Comparison of ENCODE assay signal across 7 cellular contexts in the genomic region with DNA sequence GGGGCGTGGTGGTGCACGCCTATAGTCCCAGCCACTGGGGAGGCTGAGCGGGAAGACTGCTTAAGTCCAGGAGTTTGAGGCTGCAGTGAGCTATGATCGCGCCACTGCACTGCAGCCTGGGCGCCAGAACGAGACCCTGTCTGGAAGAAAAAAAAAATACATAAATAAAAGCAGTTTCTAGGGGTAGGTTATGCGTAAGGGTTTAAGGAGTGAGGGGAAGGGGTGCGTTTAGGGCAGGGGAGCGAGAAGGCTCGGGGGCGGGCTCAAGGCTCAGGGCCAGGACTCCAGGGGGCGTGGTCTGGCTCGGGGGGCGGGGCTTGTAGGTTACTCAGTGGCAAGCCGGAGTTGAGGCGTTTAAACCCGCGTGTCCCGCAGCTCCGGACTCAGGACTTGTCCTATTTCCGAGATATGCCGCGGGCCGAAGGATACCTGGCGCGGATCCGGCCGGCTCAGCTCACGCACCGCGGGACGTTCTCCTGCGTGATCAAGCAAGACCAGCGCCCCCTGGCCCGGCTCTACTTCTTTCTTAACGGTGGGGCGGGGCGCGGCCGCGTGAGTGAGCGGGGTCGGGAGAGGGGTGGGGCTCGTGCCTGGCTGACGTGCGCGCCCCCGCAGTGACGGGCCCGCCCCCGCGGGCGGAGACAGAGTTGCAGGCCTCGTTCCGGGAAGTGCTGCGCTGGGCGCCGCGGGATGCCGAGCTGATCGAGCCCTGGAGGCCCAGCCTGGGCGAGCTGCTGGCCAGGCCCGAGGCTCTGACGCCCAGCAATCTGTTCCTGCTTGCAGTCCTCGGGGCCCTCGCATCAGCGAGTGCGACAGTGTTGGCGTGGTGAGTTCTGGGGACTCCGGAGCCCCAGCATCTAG. TPM values are rescaled to one million over a fixed set of nuclear protein-coding genes. Genes with fewer than 3 reads are reported as not detected.
DNase-seq lines count a peak whose midpoint lies in the region; ATAC-seq, FAIRE-seq and TF ChIP-seq lines count a peak whose summit lies in the region.

No MANE protein-coding gene starts in this region.

- intact Hi-C loops in HepG2 (cut with micrococcal nuclease; ENCODE audit: unreplicated experiment), result no loop called here

- no TSS peak for BruUV-seq in HepG2 (replicated peaks; lab: Mats Ljungman, UMichigan)

- H3K4me3 ChIP-seq in HepG2 (replicated peaks in 1 of 3; ENCODE audit: insufficient read depth in 1 of 3, low read depth in 2 of 3, low read length in 3 of 3), result peak overlapping the region; percentile 66 to 79 (median 68)

- H3K9ac ChIP-seq in HepG2 (ENCODE audit: insufficient read depth, low read depth, low read length), result peak overlapping the region; percentile 77

- TF ChIP-seq CTCF in HepG2 (CRISPR knock-in tag; IDR thresholded peaks at IDR 0.05), result peak; percentile 66

- peaks cover 6% of the 10 kb centered on the region for H3K27me3 Mint-ChIP-seq in activated CD4-positive, alpha-beta T cell treated with anti-CD3 and anti-CD28 coated beads, Interleukin-2, amount 10 ng/mL, durations not matched to agents 7 days and 5 days

- no peaks in the 10 kb centered on the region for H3K9me3 ChIP-seq in HepG2 (ENCODE audit: low read length)

- peak; percentile 76 to 89 for TF ChIP-seq POLR2A in HepG2 (IDR thresholded peaks at IDR 0.05; ENCODE audit: insufficient read depth in 1 of 2, low read depth in 2 of 2, low read length in 2 of 2)

- no peak for TF ChIP-seq RAD21 in HepG2 (CRISPR knock-in tag; IDR thresholded peaks at IDR 0.05)

- no peaks in the 10 kb centered on the region for H3K79me2 ChIP-seq in HepG2 (ENCODE audit: insufficient read depth, low read length)

- H3K4me3 Mint-ChIP-seq in activated CD4-positive, alpha-beta T cell treated with anti-CD3 and anti-CD28 coated beads, Interleukin-2, amount 10 ng/mL, durations not matched to agents 7 days and 5 days, result peak overlapping the region; percentile 89

- POLR2A ChIA-PET in activated CD4-positive, alpha-beta T cell treated with anti-CD3 and anti-CD28 coated beads, Interleukin-2, amount 10 ng/mL, durations not matched to agents 7 days and 5 days (lab: Charles Lee), result no interaction called here
- POLR2A ChIA-PET in HepG2 (lab: Yijun Ruan, JAX), result interaction anchor here (0.7 to 1.8 kb wide), 4 partner anchors 13 to 341 kb away, joined by 3 to 9 read pairs (median 6); no protein-coding TSS in a partner anchor

- peak overlapping the region; percentile 93 for H3K27ac Mint-ChIP-seq in activated CD4-positive, alpha-beta T cell treated with anti-CD3 and anti-CD28 coated beads, Interleukin-2, amount 10 ng/mL, durations not matched to agents 7 days and 5 days

- peak overlapping the region; percentile 71 for H3K27ac ChIP-seq in HepG2 (ENCODE audit: extremely low read length, insufficient read depth, low read length)

- H3K4me1 Mint-ChIP-seq in activated CD4-positive, alpha-beta T cell treated with anti-CD3 and anti-CD28 coated beads, Interleukin-2, amount 10 ng/mL, durations not matched to agents 7 days and 5 days, result peaks cover 31% of the 10 kb centered on the region

- peak; percentile 29 for DNase-seq in NCI-H510A treated with DMSO at 0.1 percent for 48 hours (lab: John Stamatoyannopoulos, UW)
- peak; percentile 96 for DNase-seq in activated CD4-positive, alpha-beta T cell treated with anti-CD3 and anti-CD28 coated beads, Interleukin-2, amount 10 ng/mL, durations not matched to agents 7 days and 5 days
- DNase-seq in cortex of kidney (lab: John Stamatoyannopoulos, UW), result peak; percentile 80
- DNase-seq in HepG2 (ENCODE audit: low spot score), result peak; percentile 77
- peak; percentile 97 for DNase-seq in stimulated activated CD4-positive, alpha-beta T cell treated with anti-CD3 and anti-CD28 coated beads, Interleukin-2, amount 100 ng/mL, for 4 hours (ENCODE audit: low read depth)

- H4K20me1 ChIP-seq in HepG2 (ENCODE audit: insufficient read depth, low read length), result no peaks in the 10 kb centered on the region

- H3K9me3 Mint-ChIP-seq in activated CD4-positive, alpha-beta T cell treated with anti-CD3 and anti-CD28 coated beads, Interleukin-2, amount 10 ng/mL, durations not matched to agents 7 days and 5 days, result peaks cover 5% of the 10 kb centered on the region

- H2AFZ ChIP-seq in HepG2 (ENCODE audit: low read length), result no peak overlapping the region

- H3K36me3 ChIP-seq in HepG2 (replicated peaks in 1 of 2; ENCODE audit: control insufficient read depth in 1 of 2, insufficient read depth in 2 of 2, low read length in 2 of 2), result 0 out of 5 replicates have a peak, but pooled peaks cover 0 to 2% of the 10 kb centered on the region in 2 experiments

- in situ Hi-C loops in HepG2 (cut with HindIII; ENCODE audit: extremely low pct_ligation_motif_present, low pct_unique_long_range_greater_than_20kb), result no loop called here

- H3K4me2 ChIP-seq in HepG2 (ENCODE audit: low read depth, low read length), result peak overlapping the region; percentile 67

- H3K4me1 ChIP-seq in HepG2 (ENCODE audit: insufficient read depth, low read length), result peaks cover 6% of the 10 kb centered on the region; the same call in 1 of the 2 replicates

- WGBS in HepG2 (ENCODE audit: low lambda C conversion rate), result 75% methylated on average over 64 of the region's 71 CpGs

- no peak for FAIRE-seq in HepG2 (lab: Jason Lieb, UNC)

- CTCF ChIA-PET in activated CD4-positive, alpha-beta T cell treated with anti-CD3 and anti-CD28 coated beads, Interleukin-2, amount 10 ng/mL, durations not matched to agents 7 days and 5 days (lab: Charles Lee), result interaction anchor here (0.6 to 1.4 kb wide), 6 partner anchors 20 to 534 kb away, joined by 3 to 4 read pairs (median 3); no protein-coding TSS in a partner anchor
- CTCF ChIA-PET in HepG2 (lab: Yijun Ruan, JAX; ENCODE audit: low intra/inter-chr PET ratio, low total read pairs), result no interaction called here

- peak; percentile 75 for ATAC-seq in GM18519 (IDR thresholded peaks at IDR 0.05; ENCODE audit: low FRiP score, unreplicated experiment)
- ATAC-seq in HG03045 (IDR thresholded peaks at IDR 0.05; ENCODE audit: unreplicated experiment), result peak; percentile 87
- ATAC-seq in HepG2, result peak; percentile 89

- H3K27me3 ChIP-seq in HepG2 (ENCODE audit: control insufficient read depth in 1 of 2, insufficient read depth in 2 of 2, low read length in 2 of 2), result no peaks in the 10 kb centered on the region; a peak in 1 of 5 replicates

- H3K36me3 Mint-ChIP-seq in activated CD4-positive, alpha-beta T cell treated with anti-CD3 and anti-CD28 coated beads, Interleukin-2, amount 10 ng/mL, durations not matched to agents 7 days and 5 days (ENCODE audit: low read depth), result peaks cover 27% of the 10 kb centered on the region

- TF ChIP-seq EP300 in HepG2 (IDR thresholded peaks at IDR 0.05; ENCODE audit: low read depth in 2 of 2, low read length in 2 of 2), result no peak
- TF ChIP-seq EP300 in HepG2 (CRISPR knock-in tag; IDR thresholded peaks at IDR 0.05; ENCODE audit: borderline replicate concordance), result no peak

RNA-seq across cellular contexts. Expression of a gene that starts 10.8 kb away (rescaled TPM):
- 1 to 10 TPM; 3.1 to 3.9 TPM for total RNA-seq in activated CD4-positive, alpha-beta T cell treated with anti-CD3 and anti-CD28 coated beads, Interleukin-2, amount 10 ng/mL, durations not matched to agents 7 days and 5 days
- 0.53 and 2.2 TPM in 2 replicates for total RNA-seq in HepG2 (2016; rRNA removed; fragmentation: Illumina TruSeq; extraction: Trizol)
- 1.1 and 1.9 TPM in 2 replicates for total RNA-seq in HepG2 (2016; cell fraction: cytosol; rRNA removed; fragmentation: Illumina TruSeq; extraction: Trizol; ENCODE audit: low read depth)
- total RNA-seq in HepG2 (2016; cell fraction: insoluble cytoplasmic fraction; rRNA removed; fragmentation: Illumina TruSeq; extraction: Trizol), result 2.6 TPM in 1 of 2 replicates, not detected in the other
- total RNA-seq in HepG2 (2016; cell fraction: membrane; rRNA removed; fragmentation: Illumina TruSeq; extraction: Trizol), result 0.53 and 1.2 TPM in 2 replicates
- 2.1 and 4.9 TPM in 2 replicates for total RNA-seq in HepG2 (2016; cell fraction: nucleus; rRNA removed; fragmentation: Illumina TruSeq; extraction: Trizol)
- polyA plus RNA-seq in HepG2 (2011; rRNA removed), result 1.4 and 2.3 TPM in 2 replicates
- 0.26 and 0.76 TPM in 2 replicates for polyA plus RNA-seq in HepG2 (2011; cell fraction: cytosol; rRNA removed)
- polyA plus RNA-seq in HepG2 (2011; cell fraction: nucleus; rRNA removed), result 12.4 and 14.0 TPM in 2 replicates
- 2.2 and 3.3 TPM in 2 replicates for polyA plus RNA-seq in HepG2 (2012)
- polyA plus RNA-seq in HepG2 (2016; cell fraction: cytosol; fragmentation: Illumina TruSeq; extraction: Trizol; ENCODE audit: low read depth), result 0.78 and 0.85 TPM in 2 replicates
- 0.48 and 0.82 TPM in 2 replicates for polyA plus RNA-seq in HepG2 (2016; cell fraction: insoluble cytoplasmic fraction; fragmentation: Illumina TruSeq; extraction: Trizol; ENCODE audit: low read depth)
- 0.42 and 1.5 TPM in 2 replicates for polyA plus RNA-seq in HepG2 (2016; cell fraction: membrane; fragmentation: Illumina TruSeq; extraction: Trizol; ENCODE audit: low read depth)
- 9.6 and 9.8 TPM in 2 replicates for polyA plus RNA-seq in HepG2 (2016; cell fraction: nucleus; fragmentation: Illumina TruSeq; extraction: Trizol; ENCODE audit: insufficient read depth, low read depth)
- polyA minus RNA-seq in HepG2 (2011; rRNA and poly(A)+ RNA removed; ENCODE audit: low replicate concordance), result 1.8 and 1.9 TPM in 2 replicates
- polyA minus RNA-seq in HepG2 (2011; cell fraction: cytosol; rRNA and poly(A)+ RNA removed), result not detected in 2 replicates
- polyA minus RNA-seq in HepG2 (2011; cell fraction: nucleus; rRNA and poly(A)+ RNA removed), result 6.3 and 6.8 TPM in 2 replicates

RNA-seq across cellular contexts. Expression of a gene that starts 19.9 kb away (rescaled TPM):
- total RNA-seq in activated CD4-positive, alpha-beta T cell treated with anti-CD3 and anti-CD28 coated beads, Interleukin-2, amount 10 ng/mL, durations not matched to agents 7 days and 5 days, result not detected
- not detected in 2 replicates for total RNA-seq in HepG2 (2016; rRNA removed; fragmentation: Illumina TruSeq; extraction: Trizol)
- total RNA-seq in HepG2 (2016; cell fraction: cytosol; rRNA removed; fragmentation: Illumina TruSeq; extraction: Trizol; ENCODE audit: low read depth), result not detected in 2 replicates
- not detected in 2 replicates for total RNA-seq in HepG2 (2016; cell fraction: insoluble cytoplasmic fraction; rRNA removed; fragmentation: Illumina TruSeq; extraction: Trizol)
- not detected in 2 replicates for total RNA-seq in HepG2 (2016; cell fraction: membrane; rRNA removed; fragmentation: Illumina TruSeq; extraction: Trizol)
- total RNA-seq in HepG2 (2016; cell fraction: nucleus; rRNA removed; fragmentation: Illumina TruSeq; extraction: Trizol), result not detected in 2 replicates
- 0.12 TPM in 1 of 2 replicates, not detected in the other for polyA plus RNA-seq in HepG2 (2011; rRNA removed)
- polyA plus RNA-seq in HepG2 (2011; cell fraction: cytosol; rRNA removed), result not detected in 2 replicates
- not detected in 2 replicates for polyA plus RNA-seq in HepG2 (2011; cell fraction: nucleus; rRNA removed)
- polyA plus RNA-seq in HepG2 (2012), result not detected in 2 replicates
- polyA plus RNA-seq in HepG2 (2016; cell fraction: cytosol; fragmentation: Illumina TruSeq; extraction: Trizol; ENCODE audit: low read depth), result not detected in 2 replicates
- not detected in 2 replicates for polyA plus RNA-seq in HepG2 (2016; cell fraction: insoluble cytoplasmic fraction; fragmentation: Illumina TruSeq; extraction: Trizol; ENCODE audit: low read depth)
- not detected in 2 replicates for polyA plus RNA-seq in HepG2 (2016; cell fraction: membrane; fragmentation: Illumina TruSeq; extraction: Trizol; ENCODE audit: low read depth)
- not detected in 2 replicates for polyA plus RNA-seq in HepG2 (2016; cell fraction: nucleus; fragmentation: Illumina TruSeq; extraction: Trizol; ENCODE audit: insufficient read depth, low read depth)
- not detected in 2 replicates for polyA minus RNA-seq in HepG2 (2011; rRNA and poly(A)+ RNA removed; ENCODE audit: low replicate concordance)
- not detected in 2 replicates for polyA minus RNA-seq in HepG2 (2011; cell fraction: cytosol; rRNA and poly(A)+ RNA removed)
- polyA minus RNA-seq in HepG2 (2011; cell fraction: nucleus; rRNA and poly(A)+ RNA removed), result not detected in 2 replicates

RNA-seq across cellular contexts. Expression of a gene that starts 47.8 kb away (rescaled TPM):
- not detected for total RNA-seq in activated CD4-positive, alpha-beta T cell treated with anti-CD3 and anti-CD28 coated beads, Interleukin-2, amount 10 ng/mL, durations not matched to agents 7 days and 5 days
- total RNA-seq in HepG2 (2016; rRNA removed; fragmentation: Illumina TruSeq; extraction: Trizol), result not detected in 2 replicates
- total RNA-seq in HepG2 (2016; cell fraction: cytosol; rRNA removed; fragmentation: Illumina TruSeq; extraction: Trizol; ENCODE audit: low read depth), result not detected in 2 replicates
- not detected in 2 replicates for total RNA-seq in HepG2 (2016; cell fraction: insoluble cytoplasmic fraction; rRNA removed; fragmentation: Illumina TruSeq; extraction: Trizol)
- total RNA-seq in HepG2 (2016; cell fraction: membrane; rRNA removed; fragmentation: Illumina TruSeq; extraction: Trizol), result not detected in 2 replicates
- total RNA-seq in HepG2 (2016; cell fraction: nucleus; rRNA removed; fragmentation: Illumina TruSeq; extraction: Trizol), result not detected in 2 replicates
- 0.07 TPM in 1 of 2 replicates, not detected in the other for polyA plus RNA-seq in HepG2 (2011; rRNA removed)
- 0.03 TPM in 1 of 2 replicates, not detected in the other for polyA plus RNA-seq in HepG2 (2011; cell fraction: cytosol; rRNA removed)
- not detected in 2 replicates for polyA plus RNA-seq in HepG2 (2011; cell fraction: nucleus; rRNA removed)
- polyA plus RNA-seq in HepG2 (2012), result 0.27 TPM in 1 of 2 replicates, not detected in the other
- polyA plus RNA-seq in HepG2 (2016; cell fraction: cytosol; fragmentation: Illumina TruSeq; extraction: Trizol; ENCODE audit: low read depth), result not detected in 2 replicates
- polyA plus RNA-seq in HepG2 (2016; cell fraction: insoluble cytoplasmic fraction; fragmentation: Illumina TruSeq; extraction: Trizol; ENCODE audit: low read depth), result not detected in 2 replicates
- not detected in 2 replicates for polyA plus RNA-seq in HepG2 (2016; cell fraction: membrane; fragmentation: Illumina TruSeq; extraction: Trizol; ENCODE audit: low read depth)
- polyA plus RNA-seq in HepG2 (2016; cell fraction: nucleus; fragmentation: Illumina TruSeq; extraction: Trizol; ENCODE audit: insufficient read depth, low read depth), result not detected in 2 replicates
- not detected in 2 replicates for polyA minus RNA-seq in HepG2 (2011; rRNA and poly(A)+ RNA removed; ENCODE audit: low replicate concordance)
- not detected in 2 replicates for polyA minus RNA-seq in HepG2 (2011; cell fraction: cytosol; rRNA and poly(A)+ RNA removed)
- polyA minus RNA-seq in HepG2 (2011; cell fraction: nucleus; rRNA and poly(A)+ RNA removed), result not detected in 2 replicates

RNA-seq across cellular contexts. Expression of a gene that starts 57.1 kb away (rescaled TPM):
- not detected for total RNA-seq in activated CD4-positive, alpha-beta T cell treated with anti-CD3 and anti-CD28 coated beads, Interleukin-2, amount 10 ng/mL, durations not matched to agents 7 days and 5 days
- total RNA-seq in HepG2 (2016; rRNA removed; fragmentation: Illumina TruSeq; extraction: Trizol), result not detected in 2 replicates
- not detected in 2 replicates for total RNA-seq in HepG2 (2016; cell fraction: cytosol; rRNA removed; fragmentation: Illumina TruSeq; extraction: Trizol; ENCODE audit: low read depth)
- total RNA-seq in HepG2 (2016; cell fraction: insoluble cytoplasmic fraction; rRNA removed; fragmentation: Illumina TruSeq; extraction: Trizol), result not detected in 2 replicates
- not detected in 2 replicates for total RNA-seq in HepG2 (2016; cell fraction: membrane; rRNA removed; fragmentation: Illumina TruSeq; extraction: Trizol)
- total RNA-seq in HepG2 (2016; cell fraction: nucleus; rRNA removed; fragmentation: Illumina TruSeq; extraction: Trizol), result not detected in 2 replicates
- not detected in 2 replicates for polyA plus RNA-seq in HepG2 (2011; rRNA removed)
- not detected in 2 replicates for polyA plus RNA-seq in HepG2 (2011; cell fraction: cytosol; rRNA removed)
- polyA plus RNA-seq in HepG2 (2011; cell fraction: nucleus; rRNA removed), result not detected in 2 replicates
- polyA plus RNA-seq in HepG2 (2012), result not detected in 2 replicates
- polyA plus RNA-seq in HepG2 (2016; cell fraction: cytosol; fragmentation: Illumina TruSeq; extraction: Trizol; ENCODE audit: low read depth), result not detected in 2 replicates
- polyA plus RNA-seq in HepG2 (2016; cell fraction: insoluble cytoplasmic fraction; fragmentation: Illumina TruSeq; extraction: Trizol; ENCODE audit: low read depth), result not detected in 2 replicates
- polyA plus RNA-seq in HepG2 (2016; cell fraction: membrane; fragmentation: Illumina TruSeq; extraction: Trizol; ENCODE audit: low read depth), result not detected in 2 replicates
- polyA plus RNA-seq in HepG2 (2016; cell fraction: nucleus; fragmentation: Illumina TruSeq; extraction: Trizol; ENCODE audit: insufficient read depth, low read depth), result not detected in 2 replicates
- polyA minus RNA-seq in HepG2 (2011; rRNA and poly(A)+ RNA removed; ENCODE audit: low replicate concordance), result not detected in 2 replicates
- not detected in 2 replicates for polyA minus RNA-seq in HepG2 (2011; cell fraction: cytosol; rRNA and poly(A)+ RNA removed)
- not detected in 2 replicates for polyA minus RNA-seq in HepG2 (2011; cell fraction: nucleus; rRNA and poly(A)+ RNA removed)

RNA-seq across cellular contexts. Expression of a gene that starts 57.3 kb away (rescaled TPM):
- total RNA-seq in activated CD4-positive, alpha-beta T cell treated with anti-CD3 and anti-CD28 coated beads, Interleukin-2, amount 10 ng/mL, durations not matched to agents 7 days and 5 days, result not detected
- total RNA-seq in HepG2 (2016; rRNA removed; fragmentation: Illumina TruSeq; extraction: Trizol), result 0.09 TPM in 1 of 2 replicates, not detected in the other
- not detected in 2 replicates for total RNA-seq in HepG2 (2016; cell fraction: cytosol; rRNA removed; fragmentation: Illumina TruSeq; extraction: Trizol; ENCODE audit: low read depth)
- total RNA-seq in HepG2 (2016; cell fraction: insoluble cytoplasmic fraction; rRNA removed; fragmentation: Illumina TruSeq; extraction: Trizol), result 0.13 TPM in 1 of 2 replicates, not detected in the other
- total RNA-seq in HepG2 (2016; cell fraction: membrane; rRNA removed; fragmentation: Illumina TruSeq; extraction: Trizol), result 0.09 and 0.10 TPM in 2 replicates
- total RNA-seq in HepG2 (2016; cell fraction: nucleus; rRNA removed; fragmentation: Illumina TruSeq; extraction: Trizol), result not detected in 2 replicates
- polyA plus RNA-seq in HepG2 (2011; rRNA removed), result 0.04 and 0.05 TPM in 2 replicates
- polyA plus RNA-seq in HepG2 (2011; cell fraction: cytosol; rRNA removed), result 0.06 TPM in 1 of 2 replicates, not detected in the other
- polyA plus RNA-seq in HepG2 (2011; cell fraction: nucleus; rRNA removed), result not detected in 2 replicates
- 0.09 TPM in 1 of 2 replicates, not detected in the other for polyA plus RNA-seq in HepG2 (2012)
- polyA plus RNA-seq in HepG2 (2016; cell fraction: cytosol; fragmentation: Illumina TruSeq; extraction: Trizol; ENCODE audit: low read depth), result not detected in 2 replicates
- polyA plus RNA-seq in HepG2 (2016; cell fraction: insoluble cytoplasmic fraction; fragmentation: Illumina TruSeq; extraction: Trizol; ENCODE audit: low read depth), result 0.11 and 0.14 TPM in 2 replicates
- 0.11 and 0.20 TPM in 2 replicates for polyA plus RNA-seq in HepG2 (2016; cell fraction: membrane; fragmentation: Illumina TruSeq; extraction: Trizol; ENCODE audit: low read depth)
- 0.28 TPM in 1 of 2 replicates, not detected in the other for polyA plus RNA-seq in HepG2 (2016; cell fraction: nucleus; fragmentation: Illumina TruSeq; extraction: Trizol; ENCODE audit: insufficient read depth, low read depth)
- 0.14 TPM in 1 of 2 replicates, not detected in the other for polyA minus RNA-seq in HepG2 (2011; rRNA and poly(A)+ RNA removed; ENCODE audit: low replicate concordance)
- not detected in 2 replicates for polyA minus RNA-seq in HepG2 (2011; cell fraction: cytosol; rRNA and poly(A)+ RNA removed)
- not detected in 2 replicates for polyA minus RNA-seq in HepG2 (2011; cell fraction: nucleus; rRNA and poly(A)+ RNA removed)

Comparison
In these comparisons a context has a peak if more than half of its experiments do, and no peak if none do; other contexts are left out.
1. Peak in every context shown above with its lines: DNase-seq, ATAC-seq, H3K4me3 ChIP-seq and H3K27ac ChIP-seq.
2. DNase-seq: peak in every context shown above with its lines; median percentile 97 in stimulated activated CD4-positive, alpha-beta T cell treated with anti-CD3 and anti-CD28 coated beads, Interleukin-2, amount 100 ng/mL, for 4 hours; 96 in activated CD4-positive, alpha-beta T cell treated with anti-CD3 and anti-CD28 coated beads, Interleukin-2, amount 10 ng/mL, durations not matched to agents 7 days and 5 days; 80 in cortex of kidney; 77 in HepG2; 29 in NCI-H510A treated with DMSO at 0.1 percent for 48 hours.